In the genomic region with DNA sequence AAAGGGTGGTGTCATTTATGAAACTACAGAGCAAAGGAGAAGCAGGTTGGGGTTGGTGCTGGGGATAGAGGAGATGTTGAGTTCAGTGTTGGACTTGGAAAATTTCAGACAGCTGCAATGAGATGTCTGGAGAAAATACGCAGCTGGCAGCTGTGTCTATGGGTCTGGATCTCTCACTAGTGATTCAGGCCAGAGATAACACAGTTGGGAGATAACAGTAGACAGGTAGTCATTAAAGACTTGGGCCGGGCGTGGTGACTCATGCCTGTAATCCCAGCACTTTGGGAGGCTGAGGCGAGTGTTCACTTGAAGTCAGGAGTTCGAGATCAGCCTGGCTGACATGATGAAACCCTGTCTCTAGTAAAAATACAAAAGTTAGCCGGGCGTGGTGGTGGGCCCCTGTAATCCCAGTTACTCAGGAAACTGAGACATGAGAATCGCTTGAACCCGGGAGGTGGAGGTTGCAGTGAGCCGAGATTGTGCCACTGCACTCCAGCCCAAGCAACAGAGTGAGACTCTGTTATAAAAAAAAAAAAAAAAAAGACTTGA, we compare ENCODE assay signal across 24 cellular contexts. TPM values are rescaled to one million over a fixed set of nuclear protein-coding genes. Genes with fewer than 3 reads are reported as not detected.
A peak's percentile ranks its signal among the peaks of the same experiment; 100 is the strongest.
DNase-seq lines count a peak whose midpoint lies in the region; ATAC-seq, FAIRE-seq and TF ChIP-seq lines count a peak whose summit lies in the region.
"Had no signal": no experiment of that assay in that cellular context is flagged by ENCODE, and none has a peak within 500 bp of the region (broad histone marks: within the 10 kb centered on the region; RNA-seq: fewer than 3 reads in every experiment).

No MANE protein-coding gene starts in this region.

- no peak overlapping the region for H3K27ac Mint-ChIP-seq in activated CD8-positive, alpha-beta memory T cell treated with anti-CD3 and anti-CD28 coated beads, Interleukin-2, amount 10 ng/mL, durations not matched to agents 7 days and 5 days
- no peak overlapping the region for H3K27ac Mint-ChIP-seq in astrocyte (ENCODE audit: unreplicated experiment)
- H3K27ac Mint-ChIP-seq: nephron progenitor cell; stimulated activated memory B cell treated with anti-CD40 and anti-IgM and Interleukin-4, amounts not matched to agents 10 μg/mL and 1 μg/mL and 100 μg/mL, for 72 hours had no signal

- peak; percentile 35 for DNase-seq in activated CD8-positive, alpha-beta memory T cell treated with anti-CD3 and anti-CD28 coated beads for 24 hours
- DNase-seq in activated CD8-positive, alpha-beta memory T cell treated with anti-CD3 and anti-CD28 coated beads, Interleukin-2, amount 10 ng/mL, durations not matched to agents 7 days and 5 days = no peak
- peak; percentile 53 for DNase-seq in astrocyte (ENCODE audit: low read depth)
- DNase-seq in posterior vena cava (ENCODE audit: low spot score) = peak; percentile 47
- no peak for DNase-seq in NCI-H2107 (lab: John Stamatoyannopoulos, UW)
- DNase-seq in medulla oblongata (ENCODE audit: extremely low spot score) = no peak
- no peak for DNase-seq in UCSD-AML1 (lab: John Stamatoyannopoulos, UW; ENCODE audit: unreplicated experiment)
- DNase-seq: 8988T; activated CD4-positive, alpha-beta T cell treated with anti-CD3 and anti-CD28 coated beads, Interleukin-2, amount 50 U/mL, for 48 hours; CD4-positive, alpha-beta memory T cell; mucosa of descending colon; NCI-H1092 treated with DMSO at 0.1 percent for 48 hours; NCI-H1930; NCI-H69; nephron progenitor cell; pancreas; stimulated activated CD4-positive, alpha-beta T cell treated with anti-CD3 and anti-CD28 coated beads, Interleukin-4, amount 100 ng/mL, for 24 hours; T-helper 1 cell had no signal

- H3K4me3 Mint-ChIP-seq in activated CD8-positive, alpha-beta memory T cell treated with anti-CD3 and anti-CD28 coated beads, Interleukin-2, amount 10 ng/mL, durations not matched to agents 7 days and 5 days = no peak overlapping the region
- H3K4me3 Mint-ChIP-seq in astrocyte (ENCODE audit: unreplicated experiment) = peak overlapping the region; percentile 5
- H3K4me3 Mint-ChIP-seq: nephron progenitor cell; stimulated activated memory B cell treated with anti-CD40 and anti-IgM and Interleukin-4, amounts not matched to agents 10 μg/mL and 1 μg/mL and 100 μg/mL, for 72 hours had no signal

- H3K9ac ChIP-seq in astrocyte (ENCODE audit: low read length) = no peak overlapping the region

- H3K4me3 ChIP-seq in HEK293 (ENCODE audit: low read depth, low read length) (no peak overlapping the region), astrocyte (ENCODE audit: insufficient read depth, low read depth, low read length) (no peak overlapping the region)
- H3K4me3 ChIP-seq: mucosa of descending colon, pancreas, Peyer's patch, right atrium auricular region had no signal

- no peaks in the 10 kb centered on the region for H3K9me3 ChIP-seq in HEK293 (ENCODE audit: control insufficient read depth, insufficient read depth, low read depth, low read length)
- no peaks in the 10 kb centered on the region for H3K9me3 ChIP-seq in astrocyte (ENCODE audit: insufficient read depth, low read depth, low read length)
- H3K9me3 ChIP-seq: mucosa of descending colon, pancreas, Peyer's patch, right atrium auricular region had no signal

- H3K36me3 ChIP-seq in HEK293 (ENCODE audit: control insufficient read depth in 2 of 2, insufficient read depth in 1 of 2, low read length in 2 of 2) = peaks cover 0 to 17% of the 10 kb centered on the region in 2 experiments; a peak in 1 of 3 replicates
- H3K36me3 ChIP-seq in astrocyte (ENCODE audit: insufficient read depth, low read length) = no peaks in the 10 kb centered on the region
- H3K36me3 ChIP-seq: pancreas, Peyer's patch had no signal

- H3K27me3 Mint-ChIP-seq in activated CD8-positive, alpha-beta memory T cell treated with anti-CD3 and anti-CD28 coated beads, Interleukin-2, amount 10 ng/mL, durations not matched to agents 7 days and 5 days = peaks cover 34% of the 10 kb centered on the region
- peaks cover 40% of the 10 kb centered on the region for H3K27me3 Mint-ChIP-seq in astrocyte (ENCODE audit: low read depth, unreplicated experiment)

- H3K4me1 ChIP-seq in HEK293 (ENCODE audit: control insufficient read depth, insufficient read depth, low read length) (no peaks in the 10 kb centered on the region), astrocyte (ENCODE audit: insufficient read depth, low read length) (peaks cover 8% of the 10 kb centered on the region)
- H3K4me1 ChIP-seq: pancreas had no signal

- CTCF ChIA-PET in activated CD8-positive, alpha-beta memory T cell treated with anti-CD3 and anti-CD28 coated beads, Interleukin-2, amount 10 ng/mL, durations not matched to agents 7 days and 5 days (lab: Charles Lee) = interaction anchor here (0.6 to 4.7 kb wide), 11 partner anchors 9 to 200 kb away, joined by 3 to 47 read pairs (median 4); no protein-coding TSS in a partner anchor
- CTCF ChIA-PET in HEK293 (lab: Yijun Ruan, JAX) = interaction anchor here (0.6 to 4.5 kb wide), 10 partner anchors 9 to 204 kb away, joined by 3 to 51 read pairs (median 4); no protein-coding TSS in a partner anchor

- POLR2A ChIA-PET in HEK293 (lab: Yijun Ruan, JAX) = no interaction called here

- H3K27me3 ChIP-seq in astrocyte (ENCODE audit: insufficient read depth, low read length) = peaks cover 47% of the 10 kb centered on the region
- H3K27me3 ChIP-seq: pancreas, Peyer's patch had no signal

- no peak overlapping the region for H3K4me2 ChIP-seq in astrocyte (ENCODE audit: low read length)

- no peak overlapping the region for H2AFZ ChIP-seq in astrocyte (ENCODE audit: low read depth, low read length)

- no peaks in the 10 kb centered on the region for H3K79me2 ChIP-seq in astrocyte (ENCODE audit: insufficient read depth, low read length)

- peaks cover 3% of the 10 kb centered on the region for H3K36me3 Mint-ChIP-seq in activated CD8-positive, alpha-beta memory T cell treated with anti-CD3 and anti-CD28 coated beads, Interleukin-2, amount 10 ng/mL, durations not matched to agents 7 days and 5 days
- peaks cover 1% of the 10 kb centered on the region for H3K36me3 Mint-ChIP-seq in astrocyte (ENCODE audit: low read depth, unreplicated experiment)

- FAIRE-seq in astrocyte (lab: Jason Lieb, UNC) = peak; percentile 34
- FAIRE-seq: GM12892, H1, pancreas had no signal

- intact Hi-C loops in posterior vena cava (cut with DNase I) = loop anchor here in 1 of 2 donors (5.0 kb wide), 1 partner anchor 157 kb away; no protein-coding TSS in a partner anchor

- H3K27ac ChIP-seq in HEK293 (ENCODE audit: extremely low read depth, low read depth, low read length) (no peak overlapping the region), astrocyte (ENCODE audit: low read depth, low read length) (no peak overlapping the region)
- H3K27ac ChIP-seq: pancreas, Peyer's patch, right atrium auricular region had no signal

- ATAC-seq in activated CD8-positive, alpha-beta memory T cell treated with anti-CD3 and anti-CD28 coated beads, Interleukin-2, amount 10 ng/mL, durations not matched to agents 7 days and 5 days = no peak
- ATAC-seq: mucosa of descending colon; pancreas; stimulated activated memory B cell treated with anti-CD40 and anti-IgM and Interleukin-4, amounts not matched to agents 10 μg/mL and 1 μg/mL and 100 μg/mL, for 72 hours had no signal

- TF ChIP-seq CTCF in HEK293 (tag by site-specific recombination; IDR thresholded peaks at IDR 0.05) (no peak), astrocyte (IDR thresholded peaks at IDR 0.05; ENCODE audit: insufficient read depth, low read depth, low read length) (no peak)

- H3K9me3 Mint-ChIP-seq in activated CD8-positive, alpha-beta memory T cell treated with anti-CD3 and anti-CD28 coated beads, Interleukin-2, amount 10 ng/mL, durations not matched to agents 7 days and 5 days (ENCODE audit: low read depth) = no peaks in the 10 kb centered on the region
- H3K9me3 Mint-ChIP-seq in astrocyte (ENCODE audit: unreplicated experiment) = no peaks in the 10 kb centered on the region
- H3K9me3 Mint-ChIP-seq: nephron progenitor cell; stimulated activated memory B cell treated with anti-CD40 and anti-IgM and Interleukin-4, amounts not matched to agents 10 μg/mL and 1 μg/mL and 100 μg/mL, for 72 hours had no signal

- peaks cover 4% of the 10 kb centered on the region for H3K4me1 Mint-ChIP-seq in activated CD8-positive, alpha-beta memory T cell treated with anti-CD3 and anti-CD28 coated beads, Interleukin-2, amount 10 ng/mL, durations not matched to agents 7 days and 5 days
- peaks cover 25% of the 10 kb centered on the region for H3K4me1 Mint-ChIP-seq in astrocyte (ENCODE audit: low read depth, unreplicated experiment)

- peaks cover 48% of the 10 kb centered on the region for H4K20me1 ChIP-seq in astrocyte (ENCODE audit: insufficient read depth, low read length)

TF ChIP-seq in HEK293, 187 proteins besides CTCF, POLR2A, EP300 and RAD21 (continues in another document):
- TF ChIP-seq ZFP69B (tag by site-specific recombination; IDR thresholded peaks at IDR 0.05) = 0 out of 2 replicates have a peak, but pooled peaks have one; percentile 17
- TF ChIP-seq ZNF114 (tag by site-specific recombination; IDR thresholded peaks at IDR 0.05) = no peak
- peak; percentile 64 for TF ChIP-seq FEZF1 (tag by site-specific recombination; IDR thresholded peaks at IDR 0.05)
- TF ChIP-seq, protein P1, sequence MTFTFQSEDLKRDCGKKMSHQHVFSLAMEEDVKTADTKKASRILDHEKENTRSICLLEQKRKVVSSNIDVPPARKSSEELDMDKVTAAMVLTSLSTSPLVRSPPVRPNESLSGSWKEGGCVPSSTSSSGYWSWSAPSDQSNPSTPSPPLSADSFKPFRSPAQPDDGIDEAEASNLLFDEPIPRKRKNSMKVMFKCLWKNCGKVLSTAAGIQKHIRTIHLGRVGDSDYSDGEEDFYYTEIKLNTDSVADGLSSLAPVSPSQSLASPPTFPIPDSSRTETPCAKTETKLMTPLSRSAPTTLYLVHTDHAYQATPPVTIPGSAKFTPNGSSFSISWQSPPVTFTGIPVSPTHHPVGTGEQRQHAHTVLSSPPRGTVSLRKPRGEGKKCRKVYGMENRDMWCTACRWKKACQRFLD (tag by site-specific recombination; IDR thresholded peaks at IDR 0.05) = no peak

RNA-seq across cellular contexts. Expression of a gene that starts 2.5 kb away (rescaled TPM):
- total RNA-seq in activated CD8-positive, alpha-beta memory T cell treated with anti-CD3 and anti-CD28 coated beads, Interleukin-2, amount 10 ng/mL, durations not matched to agents 7 days and 5 days = 1 to 10 TPM in 1 of 2 experiments, under 1 TPM in 1; 0.68 to 1.0 TPM
- total RNA-seq in astrocyte (0.41 and 0.48 TPM in 2 replicates), posterior vena cava (under 1 TPM; 0.65 to 0.81 TPM)
- total RNA-seq: right atrium auricular region had no signal

RNA-seq across cellular contexts. Expression of a gene that starts 13.1 kb away (rescaled TPM):
- 10 to 100 TPM; 20.1 to 31.7 TPM for total RNA-seq in activated CD8-positive, alpha-beta memory T cell treated with anti-CD3 and anti-CD28 coated beads, Interleukin-2, amount 10 ng/mL, durations not matched to agents 7 days and 5 days
- total RNA-seq in astrocyte = 40.3 and 42.1 TPM in 2 replicates
- total RNA-seq in posterior vena cava = 10 to 100 TPM; 16.6 to 22.6 TPM

RNA-seq across cellular contexts. Expression of a gene that starts 13.5 kb away (rescaled TPM):
- total RNA-seq in activated CD8-positive, alpha-beta memory T cell treated with anti-CD3 and anti-CD28 coated beads, Interleukin-2, amount 10 ng/mL, durations not matched to agents 7 days and 5 days = 10 to 100 TPM; 36.0 to 45.7 TPM
- total RNA-seq in astrocyte (42.5 and 43.5 TPM in 2 replicates), posterior vena cava (10 to 100 TPM; 28.4 to 28.6 TPM)

Comparison
In these comparisons a context has a peak if more than half of its experiments do, and no peak if none do; other contexts are left out.
1. DNase-seq: peak in activated CD8-positive, alpha-beta memory T cell treated with anti-CD3 and anti-CD28 coated beads for 24 hours (single experiment), astrocyte (single experiment) and posterior vena cava (single experiment); none in activated CD8-positive, alpha-beta memory T cell treated with anti-CD3 and anti-CD28 coated beads, Interleukin-2, amount 10 ng/mL, durations not matched to agents 7 days and 5 days (single experiment), NCI-H2107 (single experiment), medulla oblongata (single experiment) and UCSD-AML1 (single experiment).